12 cellular contexts compared by ENCODE assay signal in the genomic region with DNA sequence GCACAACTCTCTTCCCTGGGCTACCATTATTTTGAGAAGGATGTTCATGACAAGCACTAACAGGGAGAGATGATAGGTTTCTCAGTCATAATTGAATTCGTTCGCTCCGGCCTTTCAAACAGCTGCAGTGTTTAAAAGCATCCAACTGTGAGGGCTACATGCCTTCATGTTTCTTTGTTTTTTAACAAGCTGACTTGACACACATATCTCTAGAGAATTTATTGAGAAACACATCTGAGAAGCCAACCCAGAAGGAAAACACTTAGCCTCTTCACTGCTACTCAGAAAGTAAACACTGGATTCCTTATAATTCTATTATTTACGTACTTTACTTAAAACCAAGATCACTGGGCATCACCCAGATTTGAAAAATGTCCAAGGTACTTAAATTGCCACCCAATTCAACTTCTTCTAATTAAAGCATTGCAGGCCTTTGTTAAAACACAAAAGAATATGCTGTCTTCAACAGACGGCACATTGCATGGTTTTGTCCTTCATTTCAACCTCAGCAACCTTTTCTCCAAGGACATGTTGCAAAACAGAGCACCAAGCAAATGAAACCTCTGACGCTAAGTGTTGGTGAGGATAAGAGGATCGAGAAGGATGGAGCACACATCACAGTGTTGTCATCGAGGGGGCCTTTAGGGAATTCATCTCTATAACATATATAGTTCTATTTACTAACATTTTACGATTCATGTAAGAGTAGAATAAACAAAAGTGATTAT.
A peak's percentile ranks its signal among the peaks of the same experiment; 100 is the strongest.
DNase-seq lines count a peak whose midpoint lies in the region; ATAC-seq and TF ChIP-seq lines count a peak whose summit lies in the region.
"Had no signal": no experiment of that assay in that cellular context is flagged by ENCODE, and none has a peak within 500 bp of the region (broad histone marks: within the 10 kb centered on the region; RNA-seq: fewer than 3 reads in every experiment).

No MANE protein-coding gene starts in this region.

- WGBS in adrenal gland, 4 donors, result 52 to 58% (median 56%) methylated on average over 9 of the region's 9 CpGs
- WGBS in heart left ventricle, 4 donors, result 47 to 59% (median 58%) methylated on average over 9 of the region's 9 CpGs

- TF ChIP-seq POLR2A in adrenal gland (IDR thresholded peaks at IDR 0.05) (no peak), heart left ventricle (IDR thresholded peaks at IDR 0.05) (no peak)

- H3K4me1 ChIP-seq in adrenal gland (replicated peaks in 1 of 2) (peaks cover 15 to 53% of the 10 kb centered on the region in 2 donors), heart left ventricle (peaks cover 0 to 46% (median 24%) of the 10 kb centered on the region in 12 donors)
- H3K4me1 ChIP-seq: breast epithelium had no signal

- peak in 3 of 4 donors; percentile 13 to 57 (median 38) for ATAC-seq in heart left ventricle
- no peak for ATAC-seq in HG03378 (IDR thresholded peaks at IDR 0.05; ENCODE audit: unreplicated experiment)

- TF ChIP-seq CTCF in adrenal gland (IDR thresholded peaks at IDR 0.05) (no peak), heart left ventricle (IDR thresholded peaks at IDR 0.05) (no peak)

- no peaks in the 10 kb centered on the region for H3K36me3 ChIP-seq in adrenal gland (replicated peaks in 1 of 2)
- H3K36me3 ChIP-seq in heart left ventricle, result no peaks in the 10 kb centered on the region
- H3K36me3 ChIP-seq: breast epithelium had no signal

- H3K27ac ChIP-seq in adrenal gland (peak overlapping the region in 4 of 5 donors; percentile 2 to 56 (median 36)), heart left ventricle (peak overlapping the region; percentile 19 to 86 (median 56))
- H3K27ac ChIP-seq: breast epithelium, KMS-11 had no signal

- no peak overlapping the region for H3K4me3 ChIP-seq in adrenal gland
- H3K4me3 ChIP-seq in heart left ventricle, result peak overlapping the region in 1 of 12 donors; percentile 8
- H3K4me3 ChIP-seq: breast epithelium had no signal

- intact Hi-C loops in adrenal gland (cut with DNase I) (no loop called here), heart left ventricle (cut with DNase I) (loop anchor here in 3 of 10 donors (5.0 kb wide), 4 partner anchors 36 to 76 kb away; a partner anchor contains a TSS)

- peak; percentile 32 for DNase-seq in HCEC 1CT
- DNase-seq in adrenal gland, result no peak
- DNase-seq in heart left ventricle, result no peak
- DNase-seq in retina, result peak; percentile 73
- DNase-seq in glomerular visceral epithelial cell (ENCODE audit: extremely low spot score), result no peak
- DNase-seq in 8988T, result no peak
- no peak for DNase-seq in NOMO-1 treated with dmso at 0.1 percent for 144 hours (lab: John Stamatoyannopoulos, UW; ENCODE audit: unreplicated experiment)
- DNase-seq: activated CD4-positive, alpha-beta T cell treated with anti-CD3 and anti-CD28 coated beads for 4 hours; NCI-H187 treated with DMSO at 0.1 percent for 48 hours had no signal

- H3K9me3 ChIP-seq in adrenal gland (replicated peaks in 1 of 3), result no peaks in the 10 kb centered on the region
- H3K9me3 ChIP-seq in heart left ventricle, result no peaks in the 10 kb centered on the region
- H3K9me3 ChIP-seq: breast epithelium had no signal

- H3K27me3 ChIP-seq in adrenal gland (no peaks in the 10 kb centered on the region), heart left ventricle (no peaks in the 10 kb centered on the region)
- H3K27me3 ChIP-seq: breast epithelium had no signal

Comparison
In these comparisons a context has a peak if more than half of its experiments do, and no peak if none do; other contexts are left out.
1. DNase-seq: peak in HCEC 1CT (single experiment) and retina (single experiment); none in adrenal gland (0 of 7), heart left ventricle (0 of 5), glomerular visceral epithelial cell (single experiment), 8988T (single experiment) and NOMO-1 treated with dmso at 0.1 percent for 144 hours (single experiment).